8 cellular contexts compared by ENCODE assay signal in the genomic region with DNA sequence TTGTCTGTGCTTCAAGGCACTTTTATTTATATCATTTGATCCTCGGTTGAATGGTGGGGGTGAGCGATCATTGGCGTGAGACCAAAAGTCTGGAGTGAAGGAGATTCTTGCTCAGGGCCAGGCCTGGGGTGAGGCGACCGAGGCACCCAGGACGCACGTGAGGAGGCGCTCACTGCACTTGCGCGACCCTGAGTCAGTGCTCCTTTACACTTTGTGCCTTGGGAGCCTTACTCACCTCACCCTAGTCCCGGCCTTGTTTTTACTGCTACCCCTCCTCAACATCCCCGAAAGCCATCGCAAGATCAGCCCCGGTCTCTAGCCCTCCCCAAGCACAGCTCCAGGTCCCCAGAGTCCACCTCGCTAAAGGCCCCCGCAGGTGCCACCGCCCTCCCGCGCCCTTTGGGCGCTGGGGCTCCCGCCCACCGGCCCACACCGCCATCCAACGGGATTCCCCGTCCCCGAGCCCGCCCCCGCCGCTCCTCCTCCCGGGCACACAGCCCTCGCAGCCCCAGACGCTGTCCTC. TPM values are rescaled to one million over a fixed set of nuclear protein-coding genes. Genes with fewer than 3 reads are reported as not detected.
DNase-seq lines count a peak whose midpoint lies in the region; ATAC-seq, FAIRE-seq and TF ChIP-seq lines count a peak whose summit lies in the region.

No MANE protein-coding gene starts in this region.

- no peaks in the 10 kb centered on the region for H4K20me1 ChIP-seq in astrocyte (ENCODE audit: insufficient read depth, low read length)

- H3K9me3 Mint-ChIP-seq in astrocyte (ENCODE audit: unreplicated experiment), result no peaks in the 10 kb centered on the region

- ATAC-seq in GM21619 (IDR thresholded peaks at IDR 0.05; ENCODE audit: unreplicated experiment), result peak; percentile 44

- peaks cover 2% of the 10 kb centered on the region for H3K27me3 Mint-ChIP-seq in astrocyte (ENCODE audit: low read depth, unreplicated experiment)

- H3K9me3 ChIP-seq in astrocyte (ENCODE audit: insufficient read depth, low read depth, low read length), result peaks cover 3% of the 10 kb centered on the region
- H3K9me3 ChIP-seq in skeletal muscle satellite cell (replicated peaks; ENCODE audit: low read length), result no peaks in the 10 kb centered on the region

- H3K4me3 ChIP-seq in Jurkat, Clone E6-1 (ENCODE audit: low read length), result peak overlapping the region; percentile 57
- H3K4me3 ChIP-seq in astrocyte (ENCODE audit: insufficient read depth, low read depth, low read length) (peak overlapping the region; percentile 85), iPS-11a (ENCODE audit: low read depth, low read length) (peak overlapping the region; percentile 58), skeletal muscle satellite cell (ENCODE audit: low read length) (peak overlapping the region; percentile 80)

- no peak for TF ChIP-seq CTCF in astrocyte (IDR thresholded peaks at IDR 0.05; ENCODE audit: insufficient read depth, low read depth, low read length)

- H3K4me1 ChIP-seq in astrocyte (ENCODE audit: insufficient read depth, low read length) (peaks cover 10% of the 10 kb centered on the region), skeletal muscle satellite cell (ENCODE audit: control insufficient read depth, insufficient read depth, low read length) (peaks cover 12% of the 10 kb centered on the region)

- H3K9ac ChIP-seq in astrocyte (ENCODE audit: low read length) (peak overlapping the region; percentile 89), skeletal muscle satellite cell (ENCODE audit: low read depth, low read length) (peak overlapping the region; percentile 86)

- H3K36me3 ChIP-seq in astrocyte (ENCODE audit: insufficient read depth, low read length) (no peaks in the 10 kb centered on the region), skeletal muscle satellite cell (ENCODE audit: insufficient read depth, low read length) (no peaks in the 10 kb centered on the region)

- peak overlapping the region; percentile 94 for H2AFZ ChIP-seq in astrocyte (ENCODE audit: low read depth, low read length)

- H3K27ac Mint-ChIP-seq in astrocyte (ENCODE audit: unreplicated experiment), result peak overlapping the region; percentile 85

- H3K27me3 ChIP-seq in astrocyte (ENCODE audit: insufficient read depth, low read length), result peaks cover 7% of the 10 kb centered on the region
- H3K27me3 ChIP-seq in skeletal muscle satellite cell (ENCODE audit: control insufficient read depth, insufficient read depth, low read length), result peaks cover 14% of the 10 kb centered on the region

- no peaks in the 10 kb centered on the region for H3K36me3 Mint-ChIP-seq in astrocyte (ENCODE audit: low read depth, unreplicated experiment)

- peaks cover 18% of the 10 kb centered on the region for H3K79me2 ChIP-seq in astrocyte (ENCODE audit: insufficient read depth, low read length)

- FAIRE-seq in astrocyte (lab: Jason Lieb, UNC), result no peak

- H3K4me1 Mint-ChIP-seq in astrocyte (ENCODE audit: low read depth, unreplicated experiment), result peaks cover 5% of the 10 kb centered on the region

- DNase-seq in EH (ENCODE audit: low read depth) (peak; percentile 65), SW480 (ENCODE audit: low spot score) (peak; percentile 77), astrocyte (ENCODE audit: low read depth) (no peak), OCI-M2 (lab: John Stamatoyannopoulos, UW; ENCODE audit: unreplicated experiment) (no peak)
- peak; percentile 39 for DNase-seq in Jurkat, Clone E6-1 (ENCODE audit: low read depth, low spot score)

- H3K4me2 ChIP-seq in astrocyte (ENCODE audit: low read length), result peak overlapping the region; percentile 99
- peak overlapping the region; percentile 86 for H3K4me2 ChIP-seq in skeletal muscle satellite cell (ENCODE audit: low read length)

- peak overlapping the region; percentile 98 for H3K4me3 Mint-ChIP-seq in astrocyte (ENCODE audit: unreplicated experiment)

- H3K27ac ChIP-seq in astrocyte (ENCODE audit: low read depth, low read length), result peak overlapping the region; percentile 88

RNA-seq across cellular contexts. Expression of gene EZH1, which starts 0.5 kb away (rescaled TPM):
- 22.3 TPM for polyA plus RNA-seq in Jurkat, Clone E6-1 (2012; ENCODE audit: insufficient read depth, insufficient read length)
- 15.2 and 16.9 TPM in 2 replicates for total RNA-seq in astrocyte
- 10.9 and 11.1 TPM in 2 replicates for total RNA-seq in skeletal muscle satellite cell (2012; rRNA removed)

RNA-seq across cellular contexts. Expression of gene RAMP2, which starts 16.7 kb away (rescaled TPM):
- 10.6 TPM for polyA plus RNA-seq in Jurkat, Clone E6-1 (2012; ENCODE audit: insufficient read depth, insufficient read length)
- total RNA-seq in astrocyte, result 6.1 and 6.8 TPM in 2 replicates
- 1.5 TPM in 1 of 2 replicates, not detected in the other for total RNA-seq in skeletal muscle satellite cell (2012; rRNA removed)

RNA-seq across cellular contexts. Expression of gene VPS25, which starts 28.9 kb away (rescaled TPM):
- polyA plus RNA-seq in Jurkat, Clone E6-1 (2012; ENCODE audit: insufficient read depth, insufficient read length), result 102 TPM
- 49.5 and 53.2 TPM in 2 replicates for total RNA-seq in astrocyte
- 73.3 and 78.2 TPM in 2 replicates for total RNA-seq in skeletal muscle satellite cell (2012; rRNA removed)

RNA-seq across cellular contexts. Expression of gene WNK4, which starts 36.1 kb away (rescaled TPM):
- 2.4 TPM for polyA plus RNA-seq in Jurkat, Clone E6-1 (2012; ENCODE audit: insufficient read depth, insufficient read length)
- 22.8 and 34.8 TPM in 2 replicates for total RNA-seq in astrocyte
- total RNA-seq in skeletal muscle satellite cell (2012; rRNA removed), result 0.76 and 2.0 TPM in 2 replicates

RNA-seq across cellular contexts. Expression of gene COA3, which starts 54.2 kb away (rescaled TPM):
- 45.3 TPM for polyA plus RNA-seq in Jurkat, Clone E6-1 (2012; ENCODE audit: insufficient read depth, insufficient read length)
- 31.8 and 34.3 TPM in 2 replicates for total RNA-seq in astrocyte
- 53.2 and 55.9 TPM in 2 replicates for total RNA-seq in skeletal muscle satellite cell (2012; rRNA removed)

Comparison
In these comparisons a context has a peak if more than half of its experiments do, and no peak if none do; other contexts are left out.
1. DNase-seq: peak in EH (single experiment), Jurkat, Clone E6-1 (single experiment) and SW480 (single experiment); none in astrocyte (single experiment) and OCI-M2 (single experiment).
2. Peak in every context shown above with its lines, with median percentiles within 50 percentile points of each other: H3K4me3 ChIP-seq.